In the genomic region with DNA sequence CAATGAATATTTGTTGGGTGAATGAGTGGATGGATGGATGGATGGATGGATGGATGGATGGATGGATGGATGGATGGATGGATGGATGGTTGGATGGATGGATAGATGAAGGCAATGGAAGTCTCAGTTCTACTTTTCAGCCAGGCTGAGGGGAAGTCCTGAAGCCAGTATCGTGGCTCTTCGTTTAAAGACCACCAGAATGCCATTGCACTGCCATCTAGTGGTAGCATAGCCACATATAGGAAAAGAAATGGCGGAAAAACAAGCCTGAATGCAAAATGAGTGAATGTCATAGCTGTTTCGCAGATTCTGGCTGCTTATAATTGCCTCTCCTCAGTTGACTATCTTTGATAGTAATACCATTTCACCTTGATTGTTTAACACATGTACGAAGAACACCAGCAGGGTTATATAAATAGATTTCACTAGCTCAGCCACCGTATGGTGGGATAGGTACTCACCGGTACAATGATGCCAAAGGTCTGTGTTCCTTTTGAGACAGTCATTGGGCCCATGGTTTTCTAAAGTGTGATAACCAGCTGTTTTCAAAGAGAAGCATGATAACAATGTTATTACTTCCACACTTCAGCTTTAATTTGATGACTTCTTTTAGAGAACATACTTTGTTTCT, we compare ENCODE assay signal across 8 cellular contexts.
DNase-seq lines count a peak whose midpoint lies in the region; ATAC-seq and TF ChIP-seq lines count a peak whose summit lies in the region.

No MANE protein-coding gene starts in this region.

- H3K27ac ChIP-seq in OCI-LY1 (ENCODE audit: low read depth, low read length, poor library complexity, severe bottlenecking): no peak overlapping the region
- H3K27ac ChIP-seq in gastroesophageal sphincter: no peak overlapping the region
- H3K27ac ChIP-seq in trophoblast cell (ENCODE audit: low read depth, low read length): no peak overlapping the region

- 0 to 20% methylated on average over 1 to 7 of the region's 7 CpGs for WGBS in gastroesophageal sphincter (ENCODE audit: low coverage in 1 of 2), 2 donors
- no CpG with 5 or more reads among the region's 7 CpGs for WGBS in trophoblast cell (ENCODE audit: extremely low coverage, insufficient coverage, insufficient read length)

- no peak overlapping the region for H2BK5ac ChIP-seq in trophoblast cell (ENCODE audit: low read depth, low read length, poor library complexity)

- H2BK120ac ChIP-seq in trophoblast cell (ENCODE audit: insufficient read depth, low read length, poor library complexity): no peak overlapping the region

- no peak overlapping the region for H3K4me2 ChIP-seq in OCI-LY1 (ENCODE audit: low read length)
- H3K4me2 ChIP-seq in trophoblast cell (ENCODE audit: low read length): no peak overlapping the region

- no peak for TF ChIP-seq EP300 in gastroesophageal sphincter (IDR thresholded peaks at IDR 0.05)

- H2AK5ac ChIP-seq in trophoblast cell (ENCODE audit: low read length): no peak overlapping the region

- no peak overlapping the region for H3K4ac ChIP-seq in trophoblast cell (ENCODE audit: low read depth, low read length)

- H4K20me1 ChIP-seq in OCI-LY1 (ENCODE audit: insufficient read depth, low read length): no peaks in the 10 kb centered on the region

- H2AFZ ChIP-seq in OCI-LY1 (ENCODE audit: low read length) (no peak overlapping the region), trophoblast cell (ENCODE audit: insufficient read depth, low read length, poor library complexity) (no peak overlapping the region)

- H3K14ac ChIP-seq in trophoblast cell (ENCODE audit: low read length): no peak overlapping the region

- no peaks in the 10 kb centered on the region for H3K79me1 ChIP-seq in trophoblast cell (ENCODE audit: low read length)

- H3K23ac ChIP-seq in trophoblast cell (ENCODE audit: low read length): no peak overlapping the region

- H3K27me3 ChIP-seq in OCI-LY1 (ENCODE audit: insufficient read depth, low read length) (no peaks in the 10 kb centered on the region), gastroesophageal sphincter (no peaks in the 10 kb centered on the region), trophoblast cell (ENCODE audit: insufficient read depth, low read length) (no peaks in the 10 kb centered on the region)

- H3K9me3 Mint-ChIP-seq in Calu3 (ENCODE audit: low read depth, unreplicated experiment): no peaks in the 10 kb centered on the region

- no peaks in the 10 kb centered on the region for H3K36me3 Mint-ChIP-seq in Calu3 (ENCODE audit: insufficient read depth, unreplicated experiment)

- CTCF ChIA-PET in Calu3 (lab: Charles Lee): interaction anchor here (0.8 kb wide), 1 partner anchor 12 kb away, joined by 4 read pairs; no protein-coding TSS in a partner anchor

- H3F3A ChIP-seq in OCI-LY1 (ENCODE audit: insufficient read depth, low read length): no peaks in the 10 kb centered on the region

- no peak overlapping the region for H3K4me3 Mint-ChIP-seq in Calu3 (ENCODE audit: low read depth, unreplicated experiment)

- H3K79me2 ChIP-seq in OCI-LY1 (ENCODE audit: insufficient read depth, low read length) (no peaks in the 10 kb centered on the region), trophoblast cell (ENCODE audit: control insufficient read depth, insufficient read depth, low read length, poor library complexity) (no peaks in the 10 kb centered on the region)

- no peak overlapping the region for H2BK12ac ChIP-seq in trophoblast cell (ENCODE audit: low read length)

- no TSS peak for BruUV-seq in Calu3 (replicated peaks; lab: Mats Ljungman, UMichigan)

- no peaks in the 10 kb centered on the region for H3K9me2 ChIP-seq in OCI-LY1 (ENCODE audit: low read depth, low read length)

- H4K91ac ChIP-seq in trophoblast cell (ENCODE audit: low read depth, low read length): no peak overlapping the region

- H3K27me3 Mint-ChIP-seq in Calu3 (ENCODE audit: unreplicated experiment): peaks cover 13% of the 10 kb centered on the region

- no peak overlapping the region for H3K27ac Mint-ChIP-seq in Calu3 (ENCODE audit: unreplicated experiment)

- no peaks in the 10 kb centered on the region for H3K9me3 ChIP-seq in OCI-LY1 (ENCODE audit: low read length)
- no peaks in the 10 kb centered on the region for H3K9me3 ChIP-seq in gastroesophageal sphincter
- H3K9me3 ChIP-seq in trophoblast cell (ENCODE audit: insufficient read depth, low read depth, low read length): no peaks in the 10 kb centered on the region

- H3K4me1 ChIP-seq in OCI-LY1 (ENCODE audit: insufficient read depth, low read length, severe bottlenecking) (peaks cover 6% of the 10 kb centered on the region), gastroesophageal sphincter (peaks cover 0 to 10% (median 0%) of the 10 kb centered on the region in 3 donors), trophoblast cell (ENCODE audit: control insufficient read depth in 1 of 2, insufficient read depth in 2 of 2, low read length in 2 of 2) (peaks cover 2 to 9% of the 10 kb centered on the region in 2 experiments)

- no peak overlapping the region for H4K12ac ChIP-seq in trophoblast cell (ENCODE audit: low read depth, low read length)

- peak; percentile 84 for ATAC-seq in GM19372 (IDR thresholded peaks at IDR 0.05; ENCODE audit: low read depth, unreplicated experiment)
- ATAC-seq in gastroesophageal sphincter: peak; percentile 70

- no peak for TF ChIP-seq POLR2A in gastroesophageal sphincter (IDR thresholded peaks at IDR 0.05)

- H4K8ac ChIP-seq in trophoblast cell (ENCODE audit: low read depth, low read length): no peak overlapping the region

- peaks cover 10% of the 10 kb centered on the region for H3K4me1 Mint-ChIP-seq in Calu3 (ENCODE audit: low read depth, unreplicated experiment)

- peak; percentile 56 for DNase-seq in Calu3
- DNase-seq in HUDEP-2 (lab: John Stamatoyannopoulos, UW; ENCODE audit: unreplicated experiment in 76 of 76): peak in 42 of 76 experiments; percentile 0 to 72 (median 20)
- peak; percentile 41 for DNase-seq in activated T-cell treated with anti-CD3 and anti-CD28 coated beads for 4 hours
- DNase-seq in trophoblast cell: peak; percentile 32 to 86
- no peak for DNase-seq in occipital lobe (lab: John Stamatoyannopoulos, UW)

- H3K9ac ChIP-seq in OCI-LY1 (ENCODE audit: low read length) (no peak overlapping the region), trophoblast cell (ENCODE audit: low read length) (no peak overlapping the region)

- H3K4me3 ChIP-seq in OCI-LY1 (ENCODE audit: low read depth, low read length, poor library complexity, severe bottlenecking): no peak overlapping the region
- no peak overlapping the region for H3K4me3 ChIP-seq in gastroesophageal sphincter
- H3K4me3 ChIP-seq in trophoblast cell (ENCODE audit: low read depth, low read length): no peak overlapping the region

- intact Hi-C loops in Calu3 (cut with micrococcal nuclease; ENCODE audit: unreplicated experiment): loop anchor here (5.0 kb wide), 1 partner anchor 107 kb away; no protein-coding TSS in a partner anchor

- H3K18ac ChIP-seq in trophoblast cell (ENCODE audit: low read length): no peak overlapping the region

- TF ChIP-seq CTCF in Calu3 (IDR thresholded peaks at IDR 0.05; ENCODE audit: unreplicated experiment): peak; percentile 74
- peak; percentile 84 for TF ChIP-seq CTCF in OCI-LY1 (IDR thresholded peaks at IDR 0.05; ENCODE audit: low read length)
- peak; percentile 78 to 80 (median 78) for TF ChIP-seq CTCF in gastroesophageal sphincter (IDR thresholded peaks at IDR 0.05)

- H3K36me3 ChIP-seq in OCI-LY1 (ENCODE audit: insufficient read depth, low read length): no peaks in the 10 kb centered on the region
- H3K36me3 ChIP-seq in gastroesophageal sphincter: no peaks in the 10 kb centered on the region
- H3K36me3 ChIP-seq in trophoblast cell (ENCODE audit: control insufficient read depth in 1 of 2, insufficient read depth in 2 of 2, low read length in 2 of 2): no peaks in the 10 kb centered on the region
